Comparison of ENCODE assay signal across 8 cellular contexts in genomic region chr7:106071999-106072714, GRCh38. TPM values are rescaled to one million over a fixed set of nuclear protein-coding genes. Genes with fewer than 3 reads are reported as not detected.
DNase-seq lines count a peak whose midpoint lies in the region; ATAC-seq and TF ChIP-seq lines count a peak whose summit lies in the region.

No MANE protein-coding gene starts in this region.

- no peak overlapping the region for H3K4me3 Mint-ChIP-seq in osteocyte (ENCODE audit: unreplicated experiment)

- H3K9me3 ChIP-seq in OCI-LY7 (ENCODE audit: low read length) (no peaks in the 10 kb centered on the region), spleen (no peaks in the 10 kb centered on the region)

- H3K36me3 ChIP-seq in OCI-LY7 (ENCODE audit: insufficient read depth, low read length), result no peaks in the 10 kb centered on the region
- no peaks in the 10 kb centered on the region for H3K36me3 ChIP-seq in spleen

- no peaks in the 10 kb centered on the region for H3K36me3 Mint-ChIP-seq in osteocyte (ENCODE audit: unreplicated experiment)

- DNase-seq in CMK (ENCODE audit: low read depth) (peak; percentile 63), OCI-LY7 (ENCODE audit: low spot score) (no peak), epithelial cell of prostate (ENCODE audit: low read depth, low spot score) (no peak), spleen (no peak), osteocyte (ENCODE audit: extremely low spot score, unreplicated experiment) (no peak)

- H3K9me2 ChIP-seq in OCI-LY7 (ENCODE audit: insufficient read depth, low read length), result no peaks in the 10 kb centered on the region

- intact Hi-C loops in OCI-LY7 (cut with micrococcal nuclease; ENCODE audit: unreplicated experiment), result loop anchor here (1.0 to 5.0 kb wide), 5 partner anchors 14 to 1060 kb away; partner anchors contain the start of gene KMT2E
- intact Hi-C loops in spleen (cut with DNase I; ENCODE audit: low total_unique reads), result loop anchor here (2.0 kb wide), 1 partner anchor 39 kb away; no protein-coding TSS in a partner anchor

- TSS peak; percentile 97 for BruUV-seq in OCI-LY7 (replicated peaks; lab: Mats Ljungman, UMichigan)

- no peak for TF ChIP-seq POLR2A in spleen (IDR thresholded peaks at IDR 0.05)

- 17 to 29% (median 23%) methylated on average over 9 of the region's 9 CpGs for WGBS in spleen, 5 donors

- H3K4me3 ChIP-seq in OCI-LY7 (ENCODE audit: low read depth, low read length, poor library complexity, severe bottlenecking) (peak overlapping the region; percentile 22), spleen (no peak overlapping the region)

- POLR2A ChIA-PET in OCI-LY7 (lab: Charles Lee), result interaction anchor here (0.7 to 12.8 kb wide), 18 partner anchors 12 to 1056 kb away, joined by 3 to 308 read pairs (median 8); partner anchors contain the start of gene SYPL1

- no peaks in the 10 kb centered on the region for H3K4me1 Mint-ChIP-seq in osteocyte (ENCODE audit: unreplicated experiment)

- H3K79me2 ChIP-seq in OCI-LY7 (ENCODE audit: insufficient read depth, low read depth, low read length), result peaks cover 12% of the 10 kb centered on the region; the same call in 1 of the 2 replicates

- TF ChIP-seq CTCF in OCI-LY7 (conservative IDR thresholded peaks at IDR 0.05; ENCODE audit: low read length) (no peak), spleen (IDR thresholded peaks at IDR 0.05 in 8 of 11, conservative IDR thresholded peaks at IDR 0.05 in 3 of 11) (no peak), osteocyte (IDR thresholded peaks at IDR 0.05) (no peak)

- peaks cover 10% of the 10 kb centered on the region for H3K27me3 Mint-ChIP-seq in osteocyte (ENCODE audit: unreplicated experiment)

- H3K27me3 ChIP-seq in spleen (replicated peaks in 1 of 7), result no peaks in the 10 kb centered on the region

- H3K27ac ChIP-seq in OCI-LY7 (ENCODE audit: low read depth, low read length, poor library complexity, severe bottlenecking) (peak overlapping the region; percentile 96), epithelial cell of prostate (peak overlapping the region; percentile 91), spleen (peak overlapping the region; percentile 88 to 96 (median 90))

- ATAC-seq in HG02973 (IDR thresholded peaks at IDR 0.05; ENCODE audit: unreplicated experiment), result peak; percentile 3
- ATAC-seq in HG02938 (IDR thresholded peaks at IDR 0.05; ENCODE audit: unreplicated experiment), result no peak
- no peak for ATAC-seq in GM19324 (IDR thresholded peaks at IDR 0.05; ENCODE audit: low FRiP score, unreplicated experiment)

- no peak overlapping the region; the same call in 1 of the 2 replicates for H2AFZ ChIP-seq in OCI-LY7 (ENCODE audit: low read length)

- H3K4me1 ChIP-seq in OCI-LY7 (ENCODE audit: insufficient read depth, low read length, poor library complexity, severe bottlenecking) (peaks cover 98% of the 10 kb centered on the region), spleen (peaks cover 56 to 100% (median 89%) of the 10 kb centered on the region in 6 donors)

- no peaks in the 10 kb centered on the region for H3K9me3 Mint-ChIP-seq in osteocyte (ENCODE audit: unreplicated experiment)

- H3K4me2 ChIP-seq in OCI-LY7 (ENCODE audit: low read length), result peak overlapping the region; percentile 98

- no peaks in the 10 kb centered on the region for H4K20me1 ChIP-seq in OCI-LY7 (ENCODE audit: insufficient read depth, low read length)

- H3K27ac Mint-ChIP-seq in osteocyte (ENCODE audit: unreplicated experiment), result no peak overlapping the region

- CTCF ChIA-PET in OCI-LY7 (lab: Charles Lee; ENCODE audit: unreplicated experiment), result interaction anchor here (0.6 to 5.9 kb wide), 5 partner anchors 13 to 82 kb away, joined by 3 to 52 read pairs (median 3); partner anchors contain the start of gene SYPL1

RNA-seq across cellular contexts. Expression of gene SYPL1, which starts 40.0 kb away (rescaled TPM):
- 30.4 and 34.1 TPM in 2 replicates for total RNA-seq in OCI-LY7 (2014; rRNA removed; shearing (Covaris generic))
- total RNA-seq in OCI-LY7 (2022) (112 and 118 TPM in 2 replicates), spleen (100 to 1,000 TPM in 2 of 7 donors, 10 to 100 TPM in 5; 72.8 to 113 (median 95.3) TPM), osteocyte (80.9 and 85.4 TPM in 2 replicates)
- 10 to 100 TPM; 49.9 to 79.0 (median 67.3) TPM for polyA plus RNA-seq in spleen
